In genomic region chr16:71288890-71289731, GRCh38 we compare ENCODE assay signal across 1 cellular context.
TF ChIP-seq lines count a peak whose summit lies in the region.

Gene CMTR2, minus strand, starts transcription at chr16:71289402. Its CDS starts 3,482 bp downstream, at chr16:71285920.

TF ChIP-seq in HEK293, 187 proteins besides CTCF, POLR2A, EP300 and RAD21 (continued from another document and continues in another):
- TF ChIP-seq ZNF518A (tag by site-specific recombination; conservative IDR thresholded peaks at IDR 0.05; ENCODE audit: low read depth), result peak; percentile 51; the same call in 1 of the 2 replicates
- no peak for TF ChIP-seq ZBTB44 (tag by site-specific recombination; IDR thresholded peaks at IDR 0.05)
- no peak for TF ChIP-seq ZNF354C (tag by site-specific recombination; IDR thresholded peaks at IDR 0.05; ENCODE audit: borderline replicate concordance, low read depth)
- no peak for TF ChIP-seq ZNF621 (tag by site-specific recombination; IDR thresholded peaks at IDR 0.05)
- no peak for TF ChIP-seq ZNF510 (tag by site-specific recombination; IDR thresholded peaks at IDR 0.05; ENCODE audit: insufficient replicate concordance)
- TF ChIP-seq ZNF544 (tag by site-specific recombination; IDR thresholded peaks at IDR 0.05), result no peak
- TF ChIP-seq TRIM28 (IDR thresholded peaks at IDR 0.05; ENCODE audit: borderline replicate concordance, low read length), result no peak
- no peak for TF ChIP-seq ZNF514 (tag by site-specific recombination; IDR thresholded peaks at IDR 0.05)
- TF ChIP-seq ZNF239 (tag by site-specific recombination; IDR thresholded peaks at IDR 0.05), result no peak
- no peak for TF ChIP-seq ZNF292 (tag by site-specific recombination; IDR thresholded peaks at IDR 0.05; ENCODE audit: borderline replicate concordance, low read depth)
- no peak for TF ChIP-seq BCL11A (tag by site-specific recombination; IDR thresholded peaks at IDR 0.05; ENCODE audit: low read depth)
- TF ChIP-seq SP7 (tag by site-specific recombination; IDR thresholded peaks at IDR 0.05), result peak; percentile 81
- no peak for TF ChIP-seq ZNF433 (tag by site-specific recombination; IDR thresholded peaks at IDR 0.05; ENCODE audit: low read depth)
- no peak for TF ChIP-seq ZNF513 (tag by site-specific recombination; IDR thresholded peaks at IDR 0.05)
- TF ChIP-seq ZNF211 (tag by site-specific recombination; IDR thresholded peaks at IDR 0.05; ENCODE audit: low read depth), result no peak
- no peak for TF ChIP-seq ZNF280D (tag by site-specific recombination; IDR thresholded peaks at IDR 0.05)
- no peak for TF ChIP-seq ZNF560 (tag by site-specific recombination; IDR thresholded peaks at IDR 0.05; ENCODE audit: borderline replicate concordance)
- peak; percentile 75; the same call in 1 of the 2 replicates for TF ChIP-seq KLF1 (tag by site-specific recombination; IDR thresholded peaks at IDR 0.05)
- 0 out of 2 replicates have a peak, but pooled peaks have one; percentile 24 for TF ChIP-seq REST (tag by site-specific recombination; IDR thresholded peaks at IDR 0.05)
- TF ChIP-seq ZSCAN23 (tag by site-specific recombination; IDR thresholded peaks at IDR 0.05), result no peak
- TF ChIP-seq MEIS1 (CRISPR knock-in tag; IDR thresholded peaks at IDR 0.05; ENCODE audit: borderline replicate concordance), result no peak
- 0 out of 2 replicates have a peak, but pooled peaks have one; percentile 30 for TF ChIP-seq ZNF777 (tag by site-specific recombination; IDR thresholded peaks at IDR 0.05; ENCODE audit: borderline replicate concordance)
- TF ChIP-seq ZNF791 (tag by site-specific recombination; IDR thresholded peaks at IDR 0.05), result no peak
- no peak for TF ChIP-seq ZNF558 (tag by site-specific recombination; IDR thresholded peaks at IDR 0.05)
- no peak for TF ChIP-seq ZNF792 (tag by site-specific recombination; IDR thresholded peaks at IDR 0.05)
- no peak; the same call in 1 of the 2 replicates for TF ChIP-seq ZBTB10 (tag by site-specific recombination; IDR thresholded peaks at IDR 0.05)
- TF ChIP-seq ZNF366 (tag by site-specific recombination; conservative IDR thresholded peaks at IDR 0.05), result no peak
- TF ChIP-seq ZNF76 (tag by site-specific recombination; IDR thresholded peaks at IDR 0.05; ENCODE audit: borderline replicate concordance, low read depth), result no peak
- no peak for TF ChIP-seq ZNF768 (tag by site-specific recombination; IDR thresholded peaks at IDR 0.05)
- peak; percentile 56; the same call in 1 of the 2 replicates for TF ChIP-seq ZNF10 (tag by site-specific recombination; IDR thresholded peaks at IDR 0.05)
- TF ChIP-seq ZNF324 (tag by site-specific recombination; IDR thresholded peaks at IDR 0.05), result no peak
- TF ChIP-seq PBX3 (CRISPR knock-in tag; IDR thresholded peaks at IDR 0.05), result 0 out of 2 replicates have a peak, but pooled peaks have one; percentile 72
- no peak for TF ChIP-seq FEZF1 (tag by site-specific recombination; IDR thresholded peaks at IDR 0.05)
- no peak for TF ChIP-seq ZNF585B (tag by site-specific recombination; IDR thresholded peaks at IDR 0.05)
- no peak for TF ChIP-seq ZNF138 (tag by site-specific recombination; IDR thresholded peaks at IDR 0.05; ENCODE audit: borderline replicate concordance)
- no peak for TF ChIP-seq WT1 (tag by site-specific recombination; IDR thresholded peaks at IDR 0.05)
- TF ChIP-seq ZNF473 (tag by site-specific recombination; IDR thresholded peaks at IDR 0.05), result no peak
- no peak for TF ChIP-seq ATF2 (tag by site-specific recombination; IDR thresholded peaks at IDR 0.05; ENCODE audit: low read depth)
- no peak for TF ChIP-seq ZFP41 (tag by site-specific recombination; IDR thresholded peaks at IDR 0.05; ENCODE audit: borderline replicate concordance)
- no peak for TF ChIP-seq ZNF112 (tag by site-specific recombination; IDR thresholded peaks at IDR 0.05)
- TF ChIP-seq ZNF843 (tag by site-specific recombination; IDR thresholded peaks at IDR 0.05), result no peak
- peak; percentile 95 for TF ChIP-seq ZBTB48 (tag by site-specific recombination; IDR thresholded peaks at IDR 0.05)
